23 cellular contexts compared by ENCODE assay signal in the genomic region with DNA sequence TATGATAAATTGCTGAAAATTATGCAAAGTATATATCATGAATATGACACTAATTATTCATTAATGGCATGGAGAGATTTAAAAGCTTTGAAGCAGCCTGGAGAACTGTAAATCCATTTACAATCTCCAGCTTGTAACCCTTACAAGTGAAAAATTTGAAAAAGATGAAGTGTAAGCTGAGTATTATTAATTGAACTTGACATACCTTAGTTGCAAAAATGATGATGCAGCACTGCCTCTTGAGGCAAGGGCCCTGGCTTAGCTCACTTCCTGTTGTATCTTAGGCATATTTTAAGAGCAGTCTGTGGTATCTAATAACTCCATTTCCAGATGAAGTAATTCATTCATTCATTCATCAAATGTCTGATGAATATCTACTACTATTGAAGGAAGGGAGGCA.
A peak's percentile ranks its signal among the peaks of the same experiment; 100 is the strongest.
DNase-seq lines count a peak whose midpoint lies in the region; ATAC-seq and TF ChIP-seq lines count a peak whose summit lies in the region.
"Had no signal": no experiment of that assay in that cellular context is flagged by ENCODE, and none has a peak within 500 bp of the region (broad histone marks: within the 10 kb centered on the region; RNA-seq: fewer than 3 reads in every experiment).

No MANE protein-coding gene starts in this region.

- 0 out of 2 replicates have a peak overlapping the region, but pooled peaks have one; percentile 5 for H3K4me3 ChIP-seq in GM23338
- no peak overlapping the region for H3K4me3 ChIP-seq in endodermal cell (ENCODE audit: low read length)
- H3K4me3 ChIP-seq in vagina = no peak overlapping the region
- H3K4me3 ChIP-seq: adrenal gland, coronary artery, esophagus squamous epithelium, right lobe of liver, thoracic aorta had no signal

- H3K27ac Mint-ChIP-seq in GM23338 = peak overlapping the region; percentile 87
- peak overlapping the region; percentile 27 for H3K27ac Mint-ChIP-seq in endodermal cell
- H3K27ac Mint-ChIP-seq in mesothelial cell of epicardium = peak overlapping the region; percentile 50
- H3K27ac Mint-ChIP-seq: activated T-cell treated with anti-CD3 and anti-CD28 coated beads, Interleukin-2, amount 50 U/mL, for 24 hours; CD14-positive monocyte; effector memory CD8-positive, alpha-beta T cell; memory B cell had no signal

- peaks cover 55% of the 10 kb centered on the region for H3K4me1 Mint-ChIP-seq in GM23338
- peaks cover 37% of the 10 kb centered on the region for H3K4me1 Mint-ChIP-seq in endodermal cell
- H3K4me1 Mint-ChIP-seq in mesothelial cell of epicardium = peaks cover 48% of the 10 kb centered on the region
- H3K4me1 Mint-ChIP-seq: CD14-positive monocyte, memory B cell had no signal

- H3K36me3 Mint-ChIP-seq in GM23338 (ENCODE audit: low read depth) = no peaks in the 10 kb centered on the region
- no peaks in the 10 kb centered on the region for H3K36me3 Mint-ChIP-seq in endodermal cell (ENCODE audit: low read depth)
- H3K36me3 Mint-ChIP-seq in mesothelial cell of epicardium = no peaks in the 10 kb centered on the region
- H3K36me3 Mint-ChIP-seq: CD14-positive monocyte, memory B cell had no signal

- H3K36me3 ChIP-seq in GM23338 (ENCODE audit: insufficient read depth) (no peaks in the 10 kb centered on the region), endodermal cell (ENCODE audit: control insufficient read depth, insufficient read depth, low read length) (no peaks in the 10 kb centered on the region), vagina (no peaks in the 10 kb centered on the region)
- H3K36me3 ChIP-seq: adrenal gland, brain microvascular endothelial cell, esophagus squamous epithelium, right lobe of liver, thoracic aorta had no signal

- DNase-seq in GM23338 (ENCODE audit: low spot score) (no peak), NCI-H69 (lab: John Stamatoyannopoulos, UW) (peak; percentile 13), endodermal cell (no peak), mesothelial cell of epicardium (ENCODE audit: low spot score in 2 of 2, unreplicated experiment in 2 of 2) (no peak), vagina (ENCODE audit: extremely low spot score in 2 of 2) (no peak), foreskin melanocyte (no peak)
- DNase-seq: activated naive CD4-positive, alpha-beta T cell; activated T-cell treated with anti-CD3 and anti-CD28 coated beads, Interleukin-2, amount 50 U/mL, for 24 hours; adrenal gland; brain microvascular endothelial cell; effector memory CD8-positive, alpha-beta T cell; esophagus squamous epithelium; NCI-H1092 treated with DMSO at 0.1 percent for 48 hours; NCI-H1930; NCI-H345; right lobe of liver; stimulated activated CD4-positive, alpha-beta T cell treated with anti-CD3 and anti-CD28 coated beads, Interleukin-4, amount 100 ng/mL, for 4 hours; stimulated activated naive CD4-positive, alpha-beta T cell had no signal

- TF ChIP-seq CTCF in GM23338 (conservative IDR thresholded peaks at IDR 0.05; ENCODE audit: low read depth in 2 of 2) (no peak), endodermal cell (conservative IDR thresholded peaks at IDR 0.05) (no peak), mesothelial cell of epicardium (IDR thresholded peaks at IDR 0.05; ENCODE audit: unreplicated experiment) (no peak), vagina (IDR thresholded peaks at IDR 0.05) (no peak)

- no peaks in the 10 kb centered on the region for H4K20me1 ChIP-seq in GM23338 (replicated peaks; ENCODE audit: insufficient read depth)

- H3K9me2 ChIP-seq in GM23338 (ENCODE audit: insufficient read depth) = peaks cover 4% of the 10 kb centered on the region

- peaks cover 47% of the 10 kb centered on the region for H3K4me1 ChIP-seq in GM23338 (ENCODE audit: insufficient read depth)
- H3K4me1 ChIP-seq in endodermal cell (ENCODE audit: control insufficient read depth, insufficient read depth, low read length) = peaks cover 5% of the 10 kb centered on the region
- H3K4me1 ChIP-seq in vagina = no peaks in the 10 kb centered on the region
- H3K4me1 ChIP-seq: adrenal gland, esophagus squamous epithelium, right lobe of liver had no signal

- H3K79me2 ChIP-seq in GM23338 (replicated peaks; ENCODE audit: insufficient read depth) = no peaks in the 10 kb centered on the region

- no peak overlapping the region for H2AFZ ChIP-seq in GM23338

- H3K27me3 Mint-ChIP-seq in GM23338 (ENCODE audit: insufficient read depth, low read depth, poor library complexity) (peaks cover 5% of the 10 kb centered on the region), endodermal cell (ENCODE audit: insufficient read depth) (peaks cover 11% of the 10 kb centered on the region), mesothelial cell of epicardium (ENCODE audit: low read depth) (no peaks in the 10 kb centered on the region)
- H3K27me3 Mint-ChIP-seq: activated T-cell treated with anti-CD3 and anti-CD28 coated beads, Interleukin-2, amount 50 U/mL, for 24 hours; effector memory CD8-positive, alpha-beta T cell had no signal

- H3K9me3 ChIP-seq in endodermal cell (ENCODE audit: control insufficient read depth, low read length) (no peaks in the 10 kb centered on the region), vagina (no peaks in the 10 kb centered on the region)
- H3K9me3 ChIP-seq: adrenal gland, esophagus squamous epithelium, right lobe of liver, thoracic aorta had no signal

- no peak overlapping the region for H3K4me3 Mint-ChIP-seq in GM23338
- no peak overlapping the region for H3K4me3 Mint-ChIP-seq in endodermal cell
- no peak overlapping the region for H3K4me3 Mint-ChIP-seq in mesothelial cell of epicardium
- H3K4me3 Mint-ChIP-seq: activated T-cell treated with anti-CD3 and anti-CD28 coated beads, Interleukin-2, amount 50 U/mL, for 24 hours; CD14-positive monocyte; effector memory CD8-positive, alpha-beta T cell; memory B cell had no signal

- ATAC-seq in GM23338 = no peak
- no peak for ATAC-seq in HG03520 (IDR thresholded peaks at IDR 0.05; ENCODE audit: unreplicated experiment)
- ATAC-seq: effector memory CD8-positive, alpha-beta T cell; right lobe of liver had no signal

- H3K9ac ChIP-seq in endodermal cell (ENCODE audit: extremely low read depth, low read length, poor library complexity, severe bottlenecking) = no peak overlapping the region

- H3K27me3 ChIP-seq in GM23338 (ENCODE audit: insufficient read depth) = no peaks in the 10 kb centered on the region
- peaks cover 10% of the 10 kb centered on the region for H3K27me3 ChIP-seq in endodermal cell (ENCODE audit: control insufficient read depth, insufficient read depth, low read length, poor library complexity, severe bottlenecking)
- no peaks in the 10 kb centered on the region for H3K27me3 ChIP-seq in vagina
- H3K27me3 ChIP-seq: adrenal gland, brain microvascular endothelial cell, esophagus squamous epithelium, right lobe of liver had no signal

- H3K27ac ChIP-seq in GM23338 (ENCODE audit: low read depth) = peak overlapping the region; percentile 84
- H3K27ac ChIP-seq in endodermal cell (ENCODE audit: low read depth, low read length) = peak overlapping the region; percentile 62
- no peak overlapping the region for H3K27ac ChIP-seq in vagina
- H3K27ac ChIP-seq: adrenal gland, brain microvascular endothelial cell, coronary artery, esophagus squamous epithelium, right lobe of liver, thoracic aorta had no signal

- intact Hi-C loops in vagina (cut with DNase I) = no loop called here

- H3K9me3 Mint-ChIP-seq in GM23338 = no peaks in the 10 kb centered on the region
- no peaks in the 10 kb centered on the region for H3K9me3 Mint-ChIP-seq in endodermal cell
- H3K9me3 Mint-ChIP-seq in mesothelial cell of epicardium = no peaks in the 10 kb centered on the region
- H3K9me3 Mint-ChIP-seq: activated T-cell treated with anti-CD3 and anti-CD28 coated beads, Interleukin-2, amount 50 U/mL, for 24 hours; memory B cell had no signal

- TF ChIP-seq POLR2A in vagina (IDR thresholded peaks at IDR 0.05) = no peak

- peaks cover 6% of the 10 kb centered on the region; the same call in 1 of the 2 replicates for H3F3A ChIP-seq in GM23338 (replicated peaks; ENCODE audit: low read depth)

- peak overlapping the region; percentile 30 for H3K4me2 ChIP-seq in GM23338

TF ChIP-seq in GM23338, 12 proteins besides CTCF, POLR2A, EP300 and RAD21 (continues in another document):
- TF ChIP-seq JUNB (IDR thresholded peaks at IDR 0.05; ENCODE audit: unreplicated experiment) (no peak), CREB1 (CRISPR knock-in tag; IDR thresholded peaks at IDR 0.05; ENCODE audit: low read depth) (no peak)
- TF ChIP-seq, protein P1, sequence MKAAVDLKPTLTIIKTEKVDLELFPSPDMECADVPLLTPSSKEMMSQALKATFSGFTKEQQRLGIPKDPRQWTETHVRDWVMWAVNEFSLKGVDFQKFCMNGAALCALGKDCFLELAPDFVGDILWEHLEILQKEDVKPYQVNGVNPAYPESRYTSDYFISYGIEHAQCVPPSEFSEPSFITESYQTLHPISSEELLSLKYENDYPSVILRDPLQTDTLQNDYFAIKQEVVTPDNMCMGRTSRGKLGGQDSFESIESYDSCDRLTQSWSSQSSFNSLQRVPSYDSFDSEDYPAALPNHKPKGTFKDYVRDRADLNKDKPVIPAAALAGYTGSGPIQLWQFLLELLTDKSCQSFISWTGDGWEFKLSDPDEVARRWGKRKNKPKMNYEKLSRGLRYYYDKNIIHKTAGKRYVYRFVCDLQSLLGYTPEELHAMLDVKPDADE (IDR thresholded peaks at IDR 0.05) = no peak
- TF ChIP-seq, protein P2, sequence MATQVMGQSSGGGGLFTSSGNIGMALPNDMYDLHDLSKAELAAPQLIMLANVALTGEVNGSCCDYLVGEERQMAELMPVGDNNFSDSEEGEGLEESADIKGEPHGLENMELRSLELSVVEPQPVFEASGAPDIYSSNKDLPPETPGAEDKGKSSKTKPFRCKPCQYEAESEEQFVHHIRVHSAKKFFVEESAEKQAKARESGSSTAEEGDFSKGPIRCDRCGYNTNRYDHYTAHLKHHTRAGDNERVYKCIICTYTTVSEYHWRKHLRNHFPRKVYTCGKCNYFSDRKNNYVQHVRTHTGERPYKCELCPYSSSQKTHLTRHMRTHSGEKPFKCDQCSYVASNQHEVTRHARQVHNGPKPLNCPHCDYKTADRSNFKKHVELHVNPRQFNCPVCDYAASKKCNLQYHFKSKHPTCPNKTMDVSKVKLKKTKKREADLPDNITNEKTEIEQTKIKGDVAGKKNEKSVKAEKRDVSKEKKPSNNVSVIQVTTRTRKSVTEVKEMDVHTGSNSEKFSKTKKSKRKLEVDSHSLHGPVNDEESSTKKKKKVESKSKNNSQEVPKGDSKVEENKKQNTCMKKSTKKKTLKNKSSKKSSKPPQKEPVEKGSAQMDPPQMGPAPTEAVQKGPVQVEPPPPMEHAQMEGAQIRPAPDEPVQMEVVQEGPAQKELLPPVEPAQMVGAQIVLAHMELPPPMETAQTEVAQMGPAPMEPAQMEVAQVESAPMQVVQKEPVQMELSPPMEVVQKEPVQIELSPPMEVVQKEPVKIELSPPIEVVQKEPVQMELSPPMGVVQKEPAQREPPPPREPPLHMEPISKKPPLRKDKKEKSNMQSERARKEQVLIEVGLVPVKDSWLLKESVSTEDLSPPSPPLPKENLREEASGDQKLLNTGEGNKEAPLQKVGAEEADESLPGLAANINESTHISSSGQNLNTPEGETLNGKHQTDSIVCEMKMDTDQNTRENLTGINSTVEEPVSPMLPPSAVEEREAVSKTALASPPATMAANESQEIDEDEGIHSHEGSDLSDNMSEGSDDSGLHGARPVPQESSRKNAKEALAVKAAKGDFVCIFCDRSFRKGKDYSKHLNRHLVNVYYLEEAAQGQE (IDR thresholded peaks at IDR 0.05; ENCODE audit: unreplicated experiment) = no peak

Comparison
In these comparisons a context has a peak if more than half of its experiments do, and no peak if none do; other contexts are left out.
1. H3K27ac Mint-ChIP-seq: peak in every context shown above with its lines; median percentile 87 in GM23338; 50 in mesothelial cell of epicardium; 27 in endodermal cell.